Comparison of ENCODE assay signal across 1 cellular context in genomic region chr15:45166792-45167630, GRCh38.
TF ChIP-seq lines count a peak whose summit lies in the region.

No MANE protein-coding gene starts in this region.

TF ChIP-seq in HepG2, 621 proteins besides CTCF, POLR2A, EP300 and RAD21 (continued from another document and continues in another):
- TF ChIP-seq, protein P1, sequence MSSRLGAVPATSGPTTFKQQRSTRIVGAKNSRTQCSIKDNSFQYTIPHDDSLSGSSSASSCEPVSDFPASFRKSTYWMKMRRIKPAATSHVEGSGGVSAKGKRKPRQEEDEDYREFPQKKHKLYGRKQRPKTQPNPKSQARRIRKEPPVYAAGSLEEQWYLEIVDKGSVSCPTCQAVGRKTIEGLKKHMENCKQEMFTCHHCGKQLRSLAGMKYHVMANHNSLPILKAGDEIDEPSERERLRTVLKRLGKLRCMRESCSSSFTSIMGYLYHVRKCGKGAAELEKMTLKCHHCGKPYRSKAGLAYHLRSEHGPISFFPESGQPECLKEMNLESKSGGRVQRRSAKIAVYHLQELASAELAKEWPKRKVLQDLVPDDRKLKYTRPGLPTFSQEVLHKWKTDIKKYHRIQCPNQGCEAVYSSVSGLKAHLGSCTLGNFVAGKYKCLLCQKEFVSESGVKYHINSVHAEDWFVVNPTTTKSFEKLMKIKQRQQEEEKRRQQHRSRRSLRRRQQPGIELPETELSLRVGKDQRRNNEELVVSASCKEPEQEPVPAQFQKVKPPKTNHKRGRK (CRISPR knock-in tag; IDR thresholded peaks at IDR 0.05): no peak
- TF ChIP-seq ZMAT3 (CRISPR knock-in tag; conservative IDR thresholded peaks at IDR 0.05) (no peak), GABPB1 (CRISPR knock-in tag; IDR thresholded peaks at IDR 0.05) (no peak; the same call in 1 of the 2 replicates), KDM5B (CRISPR knock-in tag; IDR thresholded peaks at IDR 0.05; ENCODE audit: borderline replicate concordance) (0 out of 2 replicates have a peak, but pooled peaks have one; percentile 43), ZNF207 (IDR thresholded peaks at IDR 0.05; ENCODE audit: borderline replicate concordance) (no peak), GPBP1L1 (CRISPR knock-in tag; IDR thresholded peaks at IDR 0.05) (no peak), ZNF350 (CRISPR knock-in tag; IDR thresholded peaks at IDR 0.05; ENCODE audit: borderline replicate concordance, low read depth) (no peak), ETS1 (CRISPR knock-in tag; IDR thresholded peaks at IDR 0.05) (no peak), RXRB (CRISPR knock-in tag; IDR thresholded peaks at IDR 0.05; ENCODE audit: borderline replicate concordance) (0 out of 2 replicates have a peak, but pooled peaks have one; percentile 31), ZBTB1 (CRISPR knock-in tag; IDR thresholded peaks at IDR 0.05; ENCODE audit: borderline replicate concordance) (no peak), TARDBP (CRISPR knock-in tag; IDR thresholded peaks at IDR 0.05) (no peak), SOX5 (CRISPR knock-in tag; IDR thresholded peaks at IDR 0.05; ENCODE audit: borderline replicate concordance) (no peak), HDAC6 (IDR thresholded peaks at IDR 0.05; ENCODE audit: low read depth, low read length) (no peak), ZNF737 (CRISPR knock-in tag; IDR thresholded peaks at IDR 0.05; ENCODE audit: borderline replicate concordance) (no peak), REPIN1 (CRISPR knock-in tag; IDR thresholded peaks at IDR 0.05; ENCODE audit: borderline replicate concordance, low read depth) (0 out of 2 replicates have a peak, but pooled peaks have one; percentile 35), ZFP36 (IDR thresholded peaks at IDR 0.05; ENCODE audit: borderline replicate concordance, low read depth, low read length, partially characterized antibody) (no peak), KDM4B (CRISPR knock-in tag; IDR thresholded peaks at IDR 0.05) (no peak), ZNF775 (CRISPR knock-in tag; IDR thresholded peaks at IDR 0.05; ENCODE audit: borderline replicate concordance) (no peak), ZNF441 (CRISPR knock-in tag; IDR thresholded peaks at IDR 0.05; ENCODE audit: borderline replicate concordance) (peak; percentile 50; the same call in 1 of the 2 replicates), ZBTB10 (CRISPR knock-in tag; IDR thresholded peaks at IDR 0.05; ENCODE audit: borderline replicate concordance) (no peak), ZNF550 (CRISPR knock-in tag; IDR thresholded peaks at IDR 0.05; ENCODE audit: borderline replicate concordance) (no peak), BCL6 (CRISPR knock-in tag; IDR thresholded peaks at IDR 0.05) (no peak), GTF3A (CRISPR knock-in tag; conservative IDR thresholded peaks at IDR 0.05) (no peak), HOXA7 (CRISPR knock-in tag; IDR thresholded peaks at IDR 0.05) (no peak), ZNF558 (CRISPR knock-in tag; IDR thresholded peaks at IDR 0.05; ENCODE audit: borderline replicate concordance) (peak; percentile 68; the same call in 1 of the 2 replicates), ELF4 (CRISPR knock-in tag; IDR thresholded peaks at IDR 0.05; ENCODE audit: borderline replicate concordance) (no peak), ZNF468 (CRISPR knock-in tag; IDR thresholded peaks at IDR 0.05) (no peak), ZNF547 (CRISPR knock-in tag; IDR thresholded peaks at IDR 0.05) (no peak; the same call in 1 of the 2 replicates)
- TF ChIP-seq, protein P2, sequence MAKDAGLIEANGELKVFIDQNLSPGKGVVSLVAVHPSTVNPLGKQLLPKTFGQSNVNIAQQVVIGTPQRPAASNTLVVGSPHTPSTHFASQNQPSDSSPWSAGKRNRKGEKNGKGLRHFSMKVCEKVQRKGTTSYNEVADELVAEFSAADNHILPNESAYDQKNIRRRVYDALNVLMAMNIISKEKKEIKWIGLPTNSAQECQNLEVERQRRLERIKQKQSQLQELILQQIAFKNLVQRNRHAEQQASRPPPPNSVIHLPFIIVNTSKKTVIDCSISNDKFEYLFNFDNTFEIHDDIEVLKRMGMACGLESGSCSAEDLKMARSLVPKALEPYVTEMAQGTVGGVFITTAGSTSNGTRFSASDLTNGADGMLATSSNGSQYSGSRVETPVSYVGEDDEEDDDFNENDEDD (CRISPR knock-in tag; IDR thresholded peaks at IDR 0.05; ENCODE audit: borderline replicate concordance): peak; percentile 74; the same call in 1 of the 2 replicates
- TF ChIP-seq, protein P3, sequence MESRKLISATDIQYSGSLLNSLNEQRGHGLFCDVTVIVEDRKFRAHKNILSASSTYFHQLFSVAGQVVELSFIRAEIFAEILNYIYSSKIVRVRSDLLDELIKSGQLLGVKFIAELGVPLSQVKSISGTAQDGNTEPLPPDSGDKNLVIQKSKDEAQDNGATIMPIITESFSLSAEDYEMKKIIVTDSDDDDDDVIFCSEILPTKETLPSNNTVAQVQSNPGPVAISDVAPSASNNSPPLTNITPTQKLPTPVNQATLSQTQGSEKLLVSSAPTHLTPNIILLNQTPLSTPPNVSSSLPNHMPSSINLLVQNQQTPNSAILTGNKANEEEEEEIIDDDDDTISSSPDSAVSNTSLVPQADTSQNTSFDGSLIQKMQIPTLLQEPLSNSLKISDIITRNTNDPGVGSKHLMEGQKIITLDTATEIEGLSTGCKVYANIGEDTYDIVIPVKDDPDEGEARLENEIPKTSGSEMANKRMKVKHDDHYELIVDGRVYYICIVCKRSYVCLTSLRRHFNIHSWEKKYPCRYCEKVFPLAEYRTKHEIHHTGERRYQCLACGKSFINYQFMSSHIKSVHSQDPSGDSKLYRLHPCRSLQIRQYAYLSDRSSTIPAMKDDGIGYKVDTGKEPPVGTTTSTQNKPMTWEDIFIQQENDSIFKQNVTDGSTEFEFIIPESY (CRISPR knock-in tag; IDR thresholded peaks at IDR 0.05): no peak
- TF ChIP-seq, protein P4, sequence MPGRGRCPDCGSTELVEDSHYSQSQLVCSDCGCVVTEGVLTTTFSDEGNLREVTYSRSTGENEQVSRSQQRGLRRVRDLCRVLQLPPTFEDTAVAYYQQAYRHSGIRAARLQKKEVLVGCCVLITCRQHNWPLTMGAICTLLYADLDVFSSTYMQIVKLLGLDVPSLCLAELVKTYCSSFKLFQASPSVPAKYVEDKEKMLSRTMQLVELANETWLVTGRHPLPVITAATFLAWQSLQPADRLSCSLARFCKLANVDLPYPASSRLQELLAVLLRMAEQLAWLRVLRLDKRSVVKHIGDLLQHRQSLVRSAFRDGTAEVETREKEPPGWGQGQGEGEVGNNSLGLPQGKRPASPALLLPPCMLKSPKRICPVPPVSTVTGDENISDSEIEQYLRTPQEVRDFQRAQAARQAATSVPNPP (CRISPR knock-in tag; IDR thresholded peaks at IDR 0.05): no peak
- TF ChIP-seq, protein P5, sequence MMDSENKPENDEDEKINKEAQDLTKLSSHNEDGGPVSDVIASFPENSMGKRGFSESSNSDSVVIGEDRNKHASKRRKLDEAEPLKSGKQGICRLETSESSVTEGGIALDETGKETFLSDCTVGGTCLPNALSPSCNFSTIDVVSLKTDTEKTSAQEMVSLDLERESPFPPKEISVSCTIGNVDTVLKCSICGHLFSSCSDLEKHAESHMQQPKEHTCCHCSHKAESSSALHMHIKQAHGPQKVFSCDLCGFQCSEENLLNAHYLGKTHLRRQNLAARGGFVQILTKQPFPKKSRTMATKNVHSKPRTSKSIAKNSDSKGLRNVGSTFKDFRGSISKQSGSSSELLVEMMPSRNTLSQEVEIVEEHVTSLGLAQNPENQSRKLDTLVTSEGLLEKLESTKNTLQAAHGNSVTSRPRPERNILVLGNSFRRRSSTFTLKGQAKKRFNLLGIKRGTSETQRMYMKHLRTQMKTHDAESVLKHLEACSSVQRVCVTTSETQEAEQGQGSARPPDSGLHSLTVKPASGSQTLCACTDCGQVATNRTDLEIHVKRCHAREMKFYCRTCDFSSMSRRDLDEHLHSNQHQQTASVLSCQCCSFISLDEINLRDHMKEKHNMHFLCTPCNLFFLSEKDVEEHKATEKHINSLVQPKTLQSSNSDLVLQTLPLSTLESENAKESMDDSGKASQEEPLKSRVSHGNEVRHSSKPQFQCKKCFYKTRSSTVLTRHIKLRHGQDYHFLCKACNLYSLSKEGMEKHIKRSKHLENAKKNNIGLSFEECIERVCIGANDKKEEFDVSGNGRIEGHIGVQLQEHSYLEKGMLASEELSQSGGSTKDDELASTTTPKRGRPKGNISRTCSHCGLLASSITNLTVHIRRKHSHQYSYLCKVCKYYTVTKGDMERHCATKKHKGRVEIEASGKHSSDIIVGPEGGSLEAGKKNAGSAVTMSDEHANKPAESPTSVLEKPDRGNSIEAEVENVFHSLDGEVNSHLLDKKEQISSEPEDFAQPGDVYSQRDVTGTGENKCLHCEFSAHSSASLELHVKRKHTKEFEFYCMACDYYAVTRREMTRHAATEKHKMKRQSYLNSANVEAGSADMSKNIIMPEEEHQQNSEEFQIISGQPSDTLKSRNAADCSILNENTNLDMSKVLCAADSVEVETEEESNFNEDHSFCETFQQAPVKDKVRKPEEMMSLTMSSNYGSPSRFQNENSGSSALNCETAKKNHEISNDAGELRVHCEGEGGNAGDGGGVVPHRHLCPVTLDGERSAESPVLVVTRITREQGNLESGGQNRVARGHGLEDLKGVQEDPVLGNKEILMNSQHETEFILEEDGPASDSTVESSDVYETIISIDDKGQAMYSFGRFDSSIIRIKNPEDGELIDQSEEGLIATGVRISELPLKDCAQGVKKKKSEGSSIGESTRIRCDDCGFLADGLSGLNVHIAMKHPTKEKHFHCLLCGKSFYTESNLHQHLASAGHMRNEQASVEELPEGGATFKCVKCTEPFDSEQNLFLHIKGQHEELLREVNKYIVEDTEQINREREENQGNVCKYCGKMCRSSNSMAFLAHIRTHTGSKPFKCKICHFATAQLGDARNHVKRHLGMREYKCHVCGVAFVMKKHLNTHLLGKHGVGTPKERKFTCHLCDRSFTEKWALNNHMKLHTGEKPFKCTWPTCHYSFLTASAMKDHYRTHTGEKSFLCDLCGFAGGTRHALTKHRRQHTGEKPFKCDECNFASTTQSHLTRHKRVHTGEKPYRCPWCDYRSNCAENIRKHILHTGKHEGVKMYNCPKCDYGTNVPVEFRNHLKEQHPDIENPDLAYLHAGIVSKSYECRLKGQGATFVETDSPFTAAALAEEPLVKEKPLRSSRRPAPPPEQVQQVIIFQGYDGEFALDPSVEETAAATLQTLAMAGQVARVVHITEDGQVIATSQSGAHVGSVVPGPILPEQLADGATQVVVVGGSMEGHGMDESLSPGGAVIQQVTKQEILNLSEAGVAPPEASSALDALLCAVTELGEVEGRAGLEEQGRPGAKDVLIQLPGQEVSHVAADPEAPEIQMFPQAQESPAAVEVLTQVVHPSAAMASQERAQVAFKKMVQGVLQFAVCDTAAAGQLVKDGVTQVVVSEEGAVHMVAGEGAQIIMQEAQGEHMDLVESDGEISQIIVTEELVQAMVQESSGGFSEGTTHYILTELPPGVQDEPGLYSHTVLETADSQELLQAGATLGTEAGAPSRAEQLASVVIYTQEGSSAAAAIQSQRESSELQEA (CRISPR knock-in tag; IDR thresholded peaks at IDR 0.05; ENCODE audit: not compliant biosample characterization): no peak
- TF ChIP-seq, protein P6, sequence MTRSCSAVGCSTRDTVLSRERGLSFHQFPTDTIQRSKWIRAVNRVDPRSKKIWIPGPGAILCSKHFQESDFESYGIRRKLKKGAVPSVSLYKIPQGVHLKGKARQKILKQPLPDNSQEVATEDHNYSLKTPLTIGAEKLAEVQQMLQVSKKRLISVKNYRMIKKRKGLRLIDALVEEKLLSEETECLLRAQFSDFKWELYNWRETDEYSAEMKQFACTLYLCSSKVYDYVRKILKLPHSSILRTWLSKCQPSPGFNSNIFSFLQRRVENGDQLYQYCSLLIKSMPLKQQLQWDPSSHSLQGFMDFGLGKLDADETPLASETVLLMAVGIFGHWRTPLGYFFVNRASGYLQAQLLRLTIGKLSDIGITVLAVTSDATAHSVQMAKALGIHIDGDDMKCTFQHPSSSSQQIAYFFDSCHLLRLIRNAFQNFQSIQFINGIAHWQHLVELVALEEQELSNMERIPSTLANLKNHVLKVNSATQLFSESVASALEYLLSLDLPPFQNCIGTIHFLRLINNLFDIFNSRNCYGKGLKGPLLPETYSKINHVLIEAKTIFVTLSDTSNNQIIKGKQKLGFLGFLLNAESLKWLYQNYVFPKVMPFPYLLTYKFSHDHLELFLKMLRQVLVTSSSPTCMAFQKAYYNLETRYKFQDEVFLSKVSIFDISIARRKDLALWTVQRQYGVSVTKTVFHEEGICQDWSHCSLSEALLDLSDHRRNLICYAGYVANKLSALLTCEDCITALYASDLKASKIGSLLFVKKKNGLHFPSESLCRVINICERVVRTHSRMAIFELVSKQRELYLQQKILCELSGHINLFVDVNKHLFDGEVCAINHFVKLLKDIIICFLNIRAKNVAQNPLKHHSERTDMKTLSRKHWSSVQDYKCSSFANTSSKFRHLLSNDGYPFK (CRISPR knock-in tag; IDR thresholded peaks at IDR 0.05; ENCODE audit: borderline replicate concordance): no peak
